ENCODE assay signal across 2 cellular contexts in genomic region chr16:89581045-89581695, GRCh38.
A peak's percentile ranks its signal among the peaks of the same experiment; 100 is the strongest.
TF ChIP-seq lines count a peak whose summit lies in the region.

No MANE protein-coding gene starts in this region.

TF ChIP-seq in endothelial cell of umbilical vein, 7 proteins besides CTCF, POLR2A, EP300 and RAD21:
- TF ChIP-seq MAX (IDR thresholded peaks at IDR 0.05; ENCODE audit: insufficient read depth, insufficient read length) (no peak), FOS (IDR thresholded peaks at IDR 0.05; ENCODE audit: borderline replicate concordance, insufficient read depth, low read length) (peak; percentile 92), EZH2 (IDR thresholded peaks at IDR 0.05; ENCODE audit: borderline replicate concordance, low read depth, low read length, severe bottlenecking) (no peak), POLR2AphosphoS5 (IDR thresholded peaks at IDR 0.05; ENCODE audit: insufficient read depth, low read depth, low read length) (peak; percentile 65), MYC (IDR thresholded peaks at IDR 0.05; ENCODE audit: low read depth, low read length) (no peak), GATA2 (IDR thresholded peaks at IDR 0.05; ENCODE audit: insufficient read depth, insufficient read length, low read depth, low read length) (peak; percentile 22), JUN (IDR thresholded peaks at IDR 0.05; ENCODE audit: borderline replicate concordance, insufficient read depth, insufficient read length, low read depth) (peak; percentile 82)
TF ChIP-seq in endothelial cell of umbilical vein: peak in this region for 4.

TF ChIP-seq in GM23338, 12 proteins besides CTCF, POLR2A, EP300 and RAD21:
- TF ChIP-seq NANOG (IDR thresholded peaks at IDR 0.05; ENCODE audit: borderline replicate concordance) (no peak), ZNF462 (CRISPR knock-in tag; IDR thresholded peaks at IDR 0.05) (no peak), ZNF331 (CRISPR knock-in tag; IDR thresholded peaks at IDR 0.05; ENCODE audit: low read depth) (no peak), EZH2 (IDR thresholded peaks at IDR 0.05; ENCODE audit: low read depth, unreplicated experiment) (no peak), ETS1 (IDR thresholded peaks at IDR 0.05) (no peak), STAT1 (IDR thresholded peaks at IDR 0.05; ENCODE audit: unreplicated experiment) (no peak), EZH2phosphoT487 (IDR thresholded peaks at IDR 0.05; ENCODE audit: unreplicated experiment) (no peak), REST (IDR thresholded peaks at IDR 0.05; ENCODE audit: unreplicated experiment) (no peak), CREB1 (CRISPR knock-in tag; IDR thresholded peaks at IDR 0.05; ENCODE audit: low read depth) (no peak), POLR2AphosphoS5 (IDR thresholded peaks at IDR 0.05; ENCODE audit: low read depth) (no peak), JUNB (IDR thresholded peaks at IDR 0.05; ENCODE audit: unreplicated experiment) (no peak), ZNF114 (CRISPR knock-in tag; IDR thresholded peaks at IDR 0.05) (no peak)
